ENCODE assay signal across 8 cellular contexts in the genomic region with DNA sequence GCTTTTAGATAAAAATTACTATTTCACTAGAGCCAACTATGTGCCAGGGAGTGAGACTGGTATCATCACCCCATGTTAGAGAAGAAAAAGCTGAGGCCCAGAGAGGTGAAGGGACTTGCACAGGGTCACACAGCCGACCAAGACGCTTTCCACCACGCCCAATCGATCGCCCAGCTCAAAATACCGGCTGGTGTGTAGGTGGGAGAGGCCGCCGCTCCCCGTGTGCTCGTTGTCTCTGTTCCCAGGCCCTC. TPM values are rescaled to one million over a fixed set of nuclear protein-coding genes. Genes with fewer than 3 reads are reported as not detected.
DNase-seq lines count a peak whose midpoint lies in the region; ATAC-seq and TF ChIP-seq lines count a peak whose summit lies in the region.

No MANE protein-coding gene starts in this region.

- peaks cover 2% of the 10 kb centered on the region; the same call in 1 of the 2 replicates for H3K27me3 ChIP-seq in BJ (ENCODE audit: control insufficient read depth, insufficient read depth, low read length)
- 0 out of 2 replicates have a peak, but pooled peaks cover 6% of the 10 kb centered on the region for H3K27me3 ChIP-seq in OCI-LY1 (ENCODE audit: insufficient read depth, low read length)
- no peaks in the 10 kb centered on the region for H3K27me3 ChIP-seq in duodenal mucosa (ENCODE audit: control insufficient read depth in 1 of 2, insufficient read depth in 2 of 2, low read length in 2 of 2)

- H3K4me2 ChIP-seq in OCI-LY1 (ENCODE audit: low read length): no peak overlapping the region

- POLR2A ChIA-PET in BJ (lab: Charles Lee) (no interaction called here), GM10248 (lab: Yijun Ruan, JAX) (no interaction called here)

- H3F3A ChIP-seq in OCI-LY1 (ENCODE audit: insufficient read depth, low read length): no peaks in the 10 kb centered on the region

- no peak for ATAC-seq in HG02588 (IDR thresholded peaks at IDR 0.05; ENCODE audit: unreplicated experiment)

- DNase-seq in BJ (ENCODE audit: low read depth) (no peak), GM10248 (ENCODE audit: extremely low spot score) (no peak), NCI-H2107 (lab: John Stamatoyannopoulos, UW) (no peak), SIG-M5 (lab: John Stamatoyannopoulos, UW) (no peak)

- H2AFZ ChIP-seq in OCI-LY1 (ENCODE audit: low read length): no peak overlapping the region

- no peaks in the 10 kb centered on the region for H3K36me3 Mint-ChIP-seq in nephron (ENCODE audit: low read depth)

- no peaks in the 10 kb centered on the region for H4K20me1 ChIP-seq in OCI-LY1 (ENCODE audit: insufficient read depth, low read length)

- H3K4me1 Mint-ChIP-seq in nephron: peaks cover 26% of the 10 kb centered on the region

- 0 out of 2 replicates have a peak, but pooled peaks have one; percentile 1 for TF ChIP-seq CTCF in BJ (IDR thresholded peaks at IDR 0.05; ENCODE audit: insufficient read depth, low read depth, low read length)
- TF ChIP-seq CTCF in OCI-LY1 (IDR thresholded peaks at IDR 0.05; ENCODE audit: low read length): no peak
- no peak for TF ChIP-seq CTCF in nephron (IDR thresholded peaks at IDR 0.05; ENCODE audit: unreplicated experiment in 3 of 3)
- TF ChIP-seq CTCF in GM10248 (IDR thresholded peaks at IDR 0.05; ENCODE audit: control extremely low read depth, extremely low read depth, low read depth, missing control alignments): no peak

- H3K27ac Mint-ChIP-seq in nephron: peak overlapping the region; percentile 68 to 72 (median 69)

- H3K9me3 ChIP-seq in OCI-LY1 (ENCODE audit: low read length) (no peaks in the 10 kb centered on the region), duodenal mucosa (ENCODE audit: control insufficient read depth in 1 of 2, low read length in 2 of 2) (no peaks in the 10 kb centered on the region)

- no peaks in the 10 kb centered on the region for H3K9me2 ChIP-seq in OCI-LY1 (ENCODE audit: low read depth, low read length)

- CTCF ChIA-PET in BJ (lab: Yijun Ruan, JAX): interaction anchor here (2.1 kb wide), 1 partner anchor 10 kb away, joined by 5 read pairs; no protein-coding TSS in a partner anchor
- CTCF ChIA-PET in GM10248 (lab: Yijun Ruan, JAX): interaction anchor here (1.2 kb wide), 1 partner anchor 9 kb away, joined by 5 read pairs; no protein-coding TSS in a partner anchor

- H3K27ac ChIP-seq in OCI-LY1 (ENCODE audit: low read depth, low read length, poor library complexity, severe bottlenecking) (no peak overlapping the region), duodenal mucosa (ENCODE audit: low read depth, low read length) (no peak overlapping the region)

- H3K9me3 Mint-ChIP-seq in nephron: peaks cover 4% of the 10 kb centered on the region

- no peaks in the 10 kb centered on the region for H3K4me1 ChIP-seq in OCI-LY1 (ENCODE audit: insufficient read depth, low read length, severe bottlenecking)
- H3K4me1 ChIP-seq in duodenal mucosa (ENCODE audit: control insufficient read depth in 1 of 2, insufficient read depth in 2 of 2, low read length in 2 of 2): peaks cover 4 to 9% of the 10 kb centered on the region in 2 donors

- no peak overlapping the region for H3K9ac ChIP-seq in OCI-LY1 (ENCODE audit: low read length)
- H3K9ac ChIP-seq in duodenal mucosa (ENCODE audit: low read depth in 1 of 2, low read length in 2 of 2): peak overlapping the region; percentile 52 to 53

- H3K79me2 ChIP-seq in OCI-LY1 (ENCODE audit: insufficient read depth, low read length): no peaks in the 10 kb centered on the region

- H3K27me3 Mint-ChIP-seq in nephron (ENCODE audit: low read depth): peaks cover 3% of the 10 kb centered on the region

- H3K4me3 Mint-ChIP-seq in nephron: peak overlapping the region; percentile 80 to 85 (median 83)

- H3K4me3 ChIP-seq in BJ (ENCODE audit: low read depth, low read length): peak overlapping the region; percentile 87
- H3K4me3 ChIP-seq in OCI-LY1 (ENCODE audit: low read depth, low read length, poor library complexity, severe bottlenecking): peak overlapping the region; percentile 46
- H3K4me3 ChIP-seq in duodenal mucosa (ENCODE audit: low read depth in 1 of 2, low read length in 2 of 2): peak overlapping the region; percentile 63 to 70

- H3K36me3 ChIP-seq in BJ (ENCODE audit: control insufficient read depth, insufficient read depth, low read length) (no peaks in the 10 kb centered on the region), OCI-LY1 (ENCODE audit: insufficient read depth, low read length) (no peaks in the 10 kb centered on the region), duodenal mucosa (ENCODE audit: control insufficient read depth in 1 of 2, insufficient read depth in 2 of 2, low read length in 2 of 2) (no peaks in the 10 kb centered on the region)

RNA-seq across cellular contexts. Expression of a gene that starts 0.3 kb away (rescaled TPM):
- polyA plus RNA-seq in BJ (2011; rRNA removed): 1.3 and 1.8 TPM in 2 replicates
- polyA minus RNA-seq in BJ (2011; rRNA and poly(A)+ RNA removed): 2.1 and 2.8 TPM in 2 replicates

RNA-seq across cellular contexts. Expression of a gene that starts 40.0 kb away (rescaled TPM):
- polyA plus RNA-seq in BJ (2011; rRNA removed): 0.06 and 0.18 TPM in 2 replicates
- polyA minus RNA-seq in BJ (2011; rRNA and poly(A)+ RNA removed): 0.51 TPM in 1 of 2 replicates, not detected in the other
